ENCODE assay signal across 1 cellular context in genomic region chrX:54843050-54843449, GRCh38.
TF ChIP-seq lines count a peak whose summit lies in the region.

No MANE protein-coding gene starts in this region.

TF ChIP-seq in A549, 52 proteins besides CTCF, POLR2A, EP300 and RAD21 (continued from another document):
- TF ChIP-seq POLR2AphosphoS2 (conservative IDR thresholded peaks at IDR 0.05; ENCODE audit: low read length) (no peak), ELK1 (IDR thresholded peaks at IDR 0.05; ENCODE audit: low read depth, low read length) (no peak), FOSL2 (IDR thresholded peaks at IDR 0.05) (no peak), FOSL2 (CRISPR knock-in tag; IDR thresholded peaks at IDR 0.05) (no peak), HDAC2 (IDR thresholded peaks at IDR 0.05) (no peak), CBX2 (IDR thresholded peaks at IDR 0.05; ENCODE audit: borderline replicate concordance, low read depth) (no peak), NPAS2 (CRISPR knock-in tag; IDR thresholded peaks at IDR 0.05; ENCODE audit: borderline replicate concordance) (no peak), FOSB (CRISPR knock-in tag; IDR thresholded peaks at IDR 0.05) (no peak), RARB (CRISPR knock-in tag; IDR thresholded peaks at IDR 0.05) (no peak), HOXB5 (CRISPR knock-in tag; IDR thresholded peaks at IDR 0.05) (no peak), HOXB13 (CRISPR knock-in tag; IDR thresholded peaks at IDR 0.05; ENCODE audit: low read depth) (no peak), EHF (CRISPR knock-in tag; IDR thresholded peaks at IDR 0.05) (no peak), ZSCAN20 (CRISPR knock-in tag; IDR thresholded peaks at IDR 0.05) (no peak), ZNF302 (CRISPR knock-in tag; IDR thresholded peaks at IDR 0.05) (no peak), FOXS1 (CRISPR knock-in tag; IDR thresholded peaks at IDR 0.05) (no peak), KDM5A (IDR thresholded peaks at IDR 0.05) (no peak), TFCP2L1 (CRISPR knock-in tag; IDR thresholded peaks at IDR 0.05) (no peak), MAFK (IDR thresholded peaks at IDR 0.05; ENCODE audit: partially characterized antibody) (no peak)
